ENCODE assay signal across 8 cellular contexts in genomic region chr12:114625294-114625851, GRCh38. TPM values are rescaled to one million over a fixed set of nuclear protein-coding genes. Genes with fewer than 3 reads are reported as not detected.
A peak's percentile ranks its signal among the peaks of the same experiment; 100 is the strongest.
DNase-seq lines count a peak whose midpoint lies in the region; ATAC-seq and TF ChIP-seq lines count a peak whose summit lies in the region.

No MANE protein-coding gene starts in this region.

- H3K36me3 ChIP-seq in cardiac muscle cell (no peaks in the 10 kb centered on the region), WERI-Rb-1 (no peaks in the 10 kb centered on the region), smooth muscle cell (ENCODE audit: low read depth) (no peaks in the 10 kb centered on the region)

- no peaks in the 10 kb centered on the region for H3K27me3 ChIP-seq in cardiac muscle cell
- H3K27me3 ChIP-seq in WERI-Rb-1 (ENCODE audit: insufficient read depth, low read depth, severe bottlenecking) = peaks cover 10% of the 10 kb centered on the region
- no peaks in the 10 kb centered on the region for H3K27me3 ChIP-seq in smooth muscle cell (ENCODE audit: low read depth)

- no peaks in the 10 kb centered on the region for H3K9me3 ChIP-seq in cardiac muscle cell (ENCODE audit: low read depth)
- no peaks in the 10 kb centered on the region for H3K9me3 ChIP-seq in WERI-Rb-1 (ENCODE audit: severe bottlenecking)
- no peaks in the 10 kb centered on the region for H3K9me3 ChIP-seq in smooth muscle cell (replicated peaks; ENCODE audit: low read depth)

- H3K4me3 ChIP-seq in cardiac muscle cell (no peak overlapping the region), WERI-Rb-1 (ENCODE audit: low read depth, low read length) (no peak overlapping the region), fibroblast of mammary gland (ENCODE audit: control insufficient read depth, low read depth, low read length) (no peak overlapping the region), smooth muscle cell (no peak overlapping the region)

- intact Hi-C loops in Right ventricle myocardium inferior (cut with DNase I) = no loop called here

- H3K79me2 ChIP-seq in smooth muscle cell (ENCODE audit: low read depth) = no peaks in the 10 kb centered on the region

- peak; percentile 92 for TF ChIP-seq CTCF in cardiac muscle cell (IDR thresholded peaks at IDR 0.05; ENCODE audit: low read depth, low read length)
- peak; percentile 82 for TF ChIP-seq CTCF in WERI-Rb-1 (IDR thresholded peaks at IDR 0.05; ENCODE audit: low read depth, low read length)
- TF ChIP-seq CTCF in fibroblast of mammary gland (conservative IDR thresholded peaks at IDR 0.05; ENCODE audit: control insufficient read depth, insufficient read depth, low read depth, low read length) = peak; percentile 88
- TF ChIP-seq CTCF in smooth muscle cell (IDR thresholded peaks at IDR 0.05; ENCODE audit: borderline replicate concordance, insufficient read depth, poor library complexity, severe bottlenecking) = peak; percentile 90

- H3F3A ChIP-seq in smooth muscle cell (ENCODE audit: low read depth) = peaks cover 35% of the 10 kb centered on the region

- H4K20me1 ChIP-seq in smooth muscle cell (ENCODE audit: low read depth) = no peaks in the 10 kb centered on the region

- peak; percentile 78 to 81 for DNase-seq in cardiac muscle cell (ENCODE audit: low read depth in 1 of 2, low spot score in 1 of 2)
- no peak for DNase-seq in Right ventricle myocardium inferior (ENCODE audit: missing footprints)
- peak; percentile 55 for DNase-seq in LHCN-M2 (ENCODE audit: low read depth)
- peak; percentile 57 for DNase-seq in WERI-Rb-1
- DNase-seq in fibroblast of mammary gland (ENCODE audit: low read depth) = peak; percentile 77
- peak; percentile 22 for DNase-seq in smooth muscle cell (lab: John Stamatoyannopoulos, UW; ENCODE audit: unreplicated experiment)
- DNase-seq in 8988T = no peak

- ATAC-seq in Right ventricle myocardium inferior (no peak), HG02759 (IDR thresholded peaks at IDR 0.05; ENCODE audit: unreplicated experiment) (no peak)

- H3K4me2 ChIP-seq in smooth muscle cell = no peak overlapping the region

- 3% methylated on average over 7 of the region's 7 CpGs for WGBS in smooth muscle cell (ENCODE audit: low lambda C conversion rate)

- no peak overlapping the region for H2AFZ ChIP-seq in smooth muscle cell (ENCODE audit: low read depth)

- H3K9ac ChIP-seq in smooth muscle cell (ENCODE audit: low read depth) = no peak overlapping the region

- H3K27ac ChIP-seq in cardiac muscle cell = no peak overlapping the region
- no peak overlapping the region for H3K27ac ChIP-seq in WERI-Rb-1
- H3K27ac ChIP-seq in smooth muscle cell (ENCODE audit: low read depth) = peak overlapping the region; percentile 65

- H3K4me1 ChIP-seq in cardiac muscle cell (ENCODE audit: low read depth) = no peaks in the 10 kb centered on the region
- no peaks in the 10 kb centered on the region for H3K4me1 ChIP-seq in smooth muscle cell (ENCODE audit: low read depth)

RNA-seq across cellular contexts. Expression of gene TBX3, which starts 58.6 kb away (rescaled TPM):
- total RNA-seq in cardiac muscle cell (69.4 and 87.5 TPM in 2 replicates), Right ventricle myocardium inferior (11.9 TPM), LHCN-M2 (2014; rRNA removed) (19.3 and 19.9 TPM in 2 replicates), smooth muscle cell (100 and 104 TPM in 2 replicates)
- polyA plus RNA-seq in cardiac muscle cell (63.7 and 78.3 TPM in 2 replicates), smooth muscle cell (100 and 110 TPM in 2 replicates)
- 1.1 TPM for polyA plus RNA-seq in LHCN-M2 (2012)

Comparison
In these comparisons a context has a peak if more than half of its experiments do, and no peak if none do; other contexts are left out.
1. DNase-seq: peak in cardiac muscle cell (2 of 2), LHCN-M2 (single experiment), WERI-Rb-1 (single experiment), fibroblast of mammary gland (single experiment) and smooth muscle cell (single experiment); none in Right ventricle myocardium inferior (single experiment) and 8988T (single experiment).
2. Peak in every context shown above with its lines, with median percentiles within 50 percentile points of each other: CTCF ChIP-seq.